In the genomic region with DNA sequence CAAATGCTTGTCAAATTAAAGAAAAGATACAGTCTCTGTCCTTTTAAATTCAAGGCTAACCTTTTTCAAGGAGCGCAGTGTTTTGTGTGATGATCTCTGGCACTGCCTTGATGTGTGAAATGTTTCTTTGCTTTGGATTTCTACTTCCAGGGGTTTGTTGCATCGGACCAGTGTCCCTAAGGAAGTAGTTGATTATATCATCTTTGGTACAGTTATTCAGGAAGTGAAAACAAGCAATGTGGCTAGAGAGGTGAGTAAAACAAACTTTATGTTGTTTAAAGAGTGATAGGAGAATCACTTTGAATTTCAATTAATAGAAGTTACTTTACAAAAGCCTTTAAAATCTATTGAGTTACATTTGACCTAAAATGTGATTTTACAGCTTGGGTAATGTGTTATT, we compare ENCODE assay signal across 11 cellular contexts. TPM values are rescaled to one million over a fixed set of nuclear protein-coding genes. Genes with fewer than 3 reads are reported as not detected.
DNase-seq lines count a peak whose midpoint lies in the region; ATAC-seq, FAIRE-seq and TF ChIP-seq lines count a peak whose summit lies in the region.
"Had no signal": no experiment of that assay in that cellular context is flagged by ENCODE, and none has a peak within 500 bp of the region (broad histone marks: within the 10 kb centered on the region; RNA-seq: fewer than 3 reads in every experiment).

No MANE protein-coding gene starts in this region.

- no TSS peak for BruUV-seq in GM12878 (replicated peaks; lab: Mats Ljungman, UMichigan)

- RAD21 ChIA-PET in GM12878 (lab: Charles Lee; ENCODE audit: unreplicated experiment): interaction anchor here (0.9 kb wide), 1 partner anchor 75 kb away, joined by 3 read pairs; no protein-coding TSS in a partner anchor

- TF ChIP-seq CTCF in HEK293 (tag by site-specific recombination; IDR thresholded peaks at IDR 0.05) (no peak), GM12878 (IDR thresholded peaks at IDR 0.05 in 2 of 3, conservative IDR thresholded peaks at IDR 0.05 in 1 of 3; ENCODE audit: control insufficient read depth in 2 of 3, extremely low read depth in 1 of 3, insufficient read depth in 1 of 3, low read depth in 3 of 3, low read length in 3 of 3) (no peak), keratinocyte (optimal IDR thresholded peaks at IDR 0.05 in 1 of 3, IDR thresholded peaks at IDR 0.05 in 1 of 3, conservative IDR thresholded peaks at IDR 0.05 in 1 of 3; ENCODE audit: extremely low read depth in 1 of 3, insufficient read depth in 2 of 3, low read length in 3 of 3) (no peak), stomach (IDR thresholded peaks at IDR 0.05) (no peak)

- H3K9me1 ChIP-seq in keratinocyte (ENCODE audit: control insufficient read depth, extremely low read depth, insufficient read depth, low read length): no peaks in the 10 kb centered on the region

- no peak overlapping the region for H3K4me2 ChIP-seq in GM12878 (ENCODE audit: control insufficient read depth, insufficient read depth)
- peak overlapping the region; percentile 75 for H3K4me2 ChIP-seq in keratinocyte (ENCODE audit: control insufficient read depth, extremely low read depth, insufficient read depth, low read depth, low read length)

- FAIRE-seq in GM12878 (lab: Jason Lieb, UNC): no peak
- no peak for FAIRE-seq in keratinocyte (lab: Jason Lieb, UNC)

- no peaks in the 10 kb centered on the region for H3K27me3 ChIP-seq in GM12878 (replicated peaks in 1 of 2; ENCODE audit: control insufficient read depth in 2 of 2, insufficient read depth in 2 of 2, low read length in 1 of 2)
- H3K27me3 ChIP-seq in keratinocyte (ENCODE audit: control insufficient read depth, extremely low read depth, insufficient read depth, low read length): no peaks in the 10 kb centered on the region
- H3K27me3 ChIP-seq in stomach: no peaks in the 10 kb centered on the region

- H3K9ac ChIP-seq in GM12878 (ENCODE audit: control insufficient read depth, insufficient read depth, low read length) (no peak overlapping the region), keratinocyte (ENCODE audit: control insufficient read depth, extremely low read depth, insufficient read depth, low read length) (peak overlapping the region; percentile 82)

- CTCF ChIA-PET in HEK293 (lab: Yijun Ruan, JAX) (no interaction called here), GM12878 (lab: Yijun Ruan, JAX) (interaction anchor here (0.6 kb wide), 1 partner anchor 22 kb away, joined by 3 read pairs; no protein-coding TSS in a partner anchor)

- dilution Hi-C loops in keratinocyte (cut with MboI; ENCODE audit: extremely low pct_ligation_motif_present, low sequenced_read_pairs): no loop called here

- DNase-seq in GM12878 (ENCODE audit: low read depth, low spot score) (no peak), keratinocyte (ENCODE audit: low read depth, low spot score) (no peak), stomach (no peak), NCI-H510A treated with DMSO at 0.1 percent for 48 hours (lab: John Stamatoyannopoulos, UW) (no peak), ureter (ENCODE audit: low spot score) (no peak), NCI-H82 treated with DMSO at 0.1 percent for 48 hours (lab: John Stamatoyannopoulos, UW; ENCODE audit: unreplicated experiment) (no peak)
- DNase-seq: endodermal cell; NCI-H1092 treated with DMSO at 0.1 percent for 48 hours; stimulated activated CD4-positive, alpha-beta T cell treated with anti-CD3 and anti-CD28 coated beads, Interleukin-4, amount 100 ng/mL, for 4 hours had no signal

- TF ChIP-seq POLR2A in GM12878 (IDR thresholded peaks at IDR 0.05; ENCODE audit: low read depth, low read length) (no peak), stomach (IDR thresholded peaks at IDR 0.05) (no peak)

- in situ Hi-C loops in GM12878 (cut with MboI): no loop called here

- no peak overlapping the region for H2AFZ ChIP-seq in GM12878 (ENCODE audit: control insufficient read depth, low read depth, low read length)
- no peak overlapping the region for H2AFZ ChIP-seq in keratinocyte (ENCODE audit: control insufficient read depth, low read length)

- H3K4me1 ChIP-seq in HEK293 (ENCODE audit: control insufficient read depth, insufficient read depth, low read length) (peaks cover 12% of the 10 kb centered on the region), GM12878 (ENCODE audit: control insufficient read depth, insufficient read depth, low read length) (peaks cover 6% of the 10 kb centered on the region), keratinocyte (ENCODE audit: control insufficient read depth, extremely low read depth, insufficient read depth, low read length) (peaks cover 43% of the 10 kb centered on the region), stomach (peaks cover 15 to 34% (median 24%) of the 10 kb centered on the region in 4 donors)

- H3K79me2 ChIP-seq in GM12878 (ENCODE audit: control insufficient read depth, insufficient read depth, low read length): no peaks in the 10 kb centered on the region
- no peaks in the 10 kb centered on the region for H3K79me2 ChIP-seq in keratinocyte (ENCODE audit: control insufficient read depth, insufficient read depth, low read length)

- no peak for ATAC-seq in GM12878
- no peak for ATAC-seq in HG02623 (IDR thresholded peaks at IDR 0.05; ENCODE audit: unreplicated experiment)

- H4K20me1 ChIP-seq in GM12878 (ENCODE audit: control insufficient read depth, insufficient read depth) (no peaks in the 10 kb centered on the region), keratinocyte (ENCODE audit: control insufficient read depth, extremely low read depth, insufficient read depth, low read length) (no peaks in the 10 kb centered on the region)

- POLR2A ChIA-PET in HEK293 (lab: Yijun Ruan, JAX) (no interaction called here), GM12878 (lab: Charles Lee) (no interaction called here)

- no peak for TF ChIP-seq RAD21 in GM12878 (IDR thresholded peaks at IDR 0.05; ENCODE audit: insufficient read depth, low read depth, low read length)

- SMC1A ChIA-PET in GM12878 (lab: Charles Lee; ENCODE audit: uncharacterized antibody, unreplicated experiment): interaction anchor here (1.0 to 2.6 kb wide), 5 partner anchors 13 to 38 kb away, joined by 3 to 12 read pairs (median 5); a partner anchor contains a TSS

- no peak overlapping the region for H3K4me3 ChIP-seq in HEK293 (ENCODE audit: low read depth, low read length)
- H3K4me3 ChIP-seq in GM12878: no peak overlapping the region
- H3K4me3 ChIP-seq in keratinocyte (ENCODE audit: control insufficient read depth in 2 of 3, extremely low read depth in 1 of 3, insufficient read depth in 2 of 3, low read depth in 1 of 3, low read length in 3 of 3): peak overlapping the region in 1 of 3 experiments; percentile 1
- H3K4me3 ChIP-seq in stomach: no peak overlapping the region

- 77% methylated on average over 2 of the region's 2 CpGs for WGBS in GM12878 (ENCODE audit: insufficient coverage, insufficient replicate concordance, low lambda C conversion rate, missing lambda C conversion rate)
- 49 to 68% (median 54%) methylated on average over 2 of the region's 2 CpGs for WGBS in stomach, 5 donors

- H3K9me3 ChIP-seq in HEK293 (ENCODE audit: control insufficient read depth, insufficient read depth, low read depth, low read length): no peaks in the 10 kb centered on the region
- H3K9me3 ChIP-seq in GM12878 (replicated peaks; ENCODE audit: control insufficient read depth, insufficient read depth, low read length): no peaks in the 10 kb centered on the region
- no peaks in the 10 kb centered on the region for H3K9me3 ChIP-seq in keratinocyte (ENCODE audit: control insufficient read depth, low read depth, low read length)
- H3K9me3 ChIP-seq in stomach: no peaks in the 10 kb centered on the region

- no peak for TF ChIP-seq EP300 in GM12878 (IDR thresholded peaks at IDR 0.05; ENCODE audit: borderline replicate concordance in 1 of 2, control insufficient read depth in 1 of 2, low read depth in 2 of 2, low read length in 2 of 2)
- no peak for TF ChIP-seq EP300 in stomach (IDR thresholded peaks at IDR 0.05)

- intact Hi-C loops in GM12878 (cut with micrococcal nuclease; ENCODE audit: unreplicated experiment) (no loop called here), stomach (cut with DNase I; ENCODE audit: low total_unique reads) (no loop called here)

- H3K27ac ChIP-seq in HEK293 (ENCODE audit: extremely low read depth, low read depth, low read length) (no peak overlapping the region), GM12878 (ENCODE audit: control insufficient read depth, insufficient read depth) (no peak overlapping the region), keratinocyte (ENCODE audit: control insufficient read depth, insufficient read depth, low read length) (peak overlapping the region; percentile 99), stomach (peak overlapping the region in 4 of 5 donors; percentile 58 to 87 (median 77))

- H3K36me3 ChIP-seq in HEK293 (ENCODE audit: control insufficient read depth in 2 of 2, insufficient read depth in 1 of 2, low read length in 2 of 2) (peaks cover 6 to 29% of the 10 kb centered on the region in 2 experiments; a peak in 2 of 3 replicates), GM12878 (ENCODE audit: control insufficient read depth in 2 of 2, insufficient read depth in 2 of 2, low read length in 1 of 2) (peaks cover 0 to 8% of the 10 kb centered on the region in 2 experiments), keratinocyte (ENCODE audit: control insufficient read depth in 2 of 2, extremely low read depth in 1 of 2, insufficient read depth in 2 of 2, low read length in 2 of 2) (peaks cover 3 to 26% of the 10 kb centered on the region in 2 experiments), stomach (peaks cover 12 to 37% (median 33%) of the 10 kb centered on the region in 4 donors)

RNA-seq across cellular contexts. Expression of a gene that starts 28.8 kb away (rescaled TPM):
- 148 and 151 TPM in 2 replicates for total RNA-seq in GM12878 (2013; cell fraction: nucleolus; rRNA removed)
- 53.7 and 67.3 TPM in 2 replicates for total RNA-seq in GM12878 (2014; rRNA removed)
- total RNA-seq in GM12878 (2014; rRNA removed; fragmentation: Illumina TruSeq; extraction: Trizol): 68.8 and 69.3 TPM in 2 replicates
- total RNA-seq in GM12878 (2021): 73.5 and 78.6 TPM in 2 replicates
- polyA plus RNA-seq in GM12878 (2011; ENCODE audit: low read depth): 51.6 TPM
- 123 and 161 TPM in 2 replicates for polyA plus RNA-seq in GM12878 (2011; rRNA removed)
- 98.4 and 125 TPM in 2 replicates for polyA plus RNA-seq in GM12878 (2011; cell fraction: cytosol; rRNA removed)
- polyA plus RNA-seq in GM12878 (2011; cell fraction: nucleus; rRNA removed): 86.4 and 86.8 TPM in 2 replicates
- 51.4 and 70.3 TPM in 2 replicates for polyA plus RNA-seq in GM12878 (2012)
- 67.0 and 76.4 TPM in 2 replicates for polyA plus RNA-seq in GM12878 (2014; fragmentation: Illumina TruSeq; extraction: Trizol)
- 100 to 1,000 TPM; 107 to 145 TPM for polyA plus RNA-seq in GM12878 (2014; fragmentation: Nextera tagmentation; extraction: Ambion mirVana)
- polyA plus RNA-seq in GM12878 (2014; rRNA removed): 60.7 and 68.6 TPM in 2 replicates
- polyA plus RNA-seq in GM12878 (2016; fragmentation: Nextera tagmentation; extraction: Ambion mirVana): 100 to 1,000 TPM in 1 of 2 experiments, 10 to 100 TPM in 1; 97.5 to 104 TPM
- 145 and 159 TPM in 2 replicates for polyA minus RNA-seq in GM12878 (2011; rRNA and poly(A)+ RNA removed)
- polyA minus RNA-seq in GM12878 (2011; cell fraction: cytosol; rRNA and poly(A)+ RNA removed): 24.9 and 31.3 TPM in 2 replicates
- 29.4 and 49.3 TPM in 2 replicates for polyA minus RNA-seq in GM12878 (2011; cell fraction: nucleus; rRNA and poly(A)+ RNA removed)
- 109 to 124 TPM (median 110 TPM) in 3 replicates for polyA plus RNA-seq in keratinocyte
- polyA plus RNA-seq in keratinocyte (2011; ENCODE audit: low read depth): 64.9 TPM
- 74.6 and 106 TPM in 2 replicates for polyA plus RNA-seq in keratinocyte (2011; cell fraction: cytosol; rRNA removed)
- 115 and 147 TPM in 2 replicates for polyA plus RNA-seq in keratinocyte (2011; cell fraction: nucleus; rRNA removed)
- polyA plus RNA-seq in keratinocyte (2012; ENCODE audit: low replicate concordance): 71.1 and 118 TPM in 2 replicates
- polyA minus RNA-seq in keratinocyte: 53.6 to 190 TPM (median 129 TPM) in 3 replicates
- 54.1 TPM for polyA minus RNA-seq in keratinocyte (2011; cell fraction: cytosol; rRNA and poly(A)+ RNA removed)
- polyA minus RNA-seq in keratinocyte (2011; cell fraction: nucleus; rRNA and poly(A)+ RNA removed): 48.5 and 79.0 TPM in 2 replicates
- 100 to 1,000 TPM in 3 of 5 donors, 10 to 100 TPM in 2; 72.9 to 178 (median 123) TPM for total RNA-seq in stomach
- polyA plus RNA-seq in stomach: 100 to 1,000 TPM in 1 of 3 donors, 10 to 100 TPM in 2; 70.4 to 103 (median 80.1) TPM
- total RNA-seq in ureter: 151 TPM

RNA-seq across cellular contexts. Expression of a gene that starts 29.1 kb away (rescaled TPM):
- total RNA-seq in GM12878 (2013; cell fraction: nucleolus; rRNA removed): 66.8 and 68.7 TPM in 2 replicates
- 158 and 175 TPM in 2 replicates for total RNA-seq in GM12878 (2014; rRNA removed)
- total RNA-seq in GM12878 (2014; rRNA removed; fragmentation: Illumina TruSeq; extraction: Trizol): 170 TPM in 2 replicates
- total RNA-seq in GM12878 (2021): 160 and 161 TPM in 2 replicates
- polyA plus RNA-seq in GM12878 (2011; ENCODE audit: low read depth): 104 TPM
- 194 and 208 TPM in 2 replicates for polyA plus RNA-seq in GM12878 (2011; rRNA removed)
- polyA plus RNA-seq in GM12878 (2011; cell fraction: cytosol; rRNA removed): 157 and 181 TPM in 2 replicates
- polyA plus RNA-seq in GM12878 (2011; cell fraction: nucleus; rRNA removed): 110 and 115 TPM in 2 replicates
- polyA plus RNA-seq in GM12878 (2012): 108 and 139 TPM in 2 replicates
- polyA plus RNA-seq in GM12878 (2014; fragmentation: Illumina TruSeq; extraction: Trizol): 207 and 221 TPM in 2 replicates
- polyA plus RNA-seq in GM12878 (2014; fragmentation: Nextera tagmentation; extraction: Ambion mirVana): 100 to 1,000 TPM; 109 to 144 TPM
- 114 and 125 TPM in 2 replicates for polyA plus RNA-seq in GM12878 (2014; rRNA removed)
- polyA plus RNA-seq in GM12878 (2016; fragmentation: Nextera tagmentation; extraction: Ambion mirVana): 100 to 1,000 TPM; 187 to 190 TPM
- polyA minus RNA-seq in GM12878 (2011; rRNA and poly(A)+ RNA removed): 204 and 208 TPM in 2 replicates
- 79.4 and 89.2 TPM in 2 replicates for polyA minus RNA-seq in GM12878 (2011; cell fraction: cytosol; rRNA and poly(A)+ RNA removed)
- 32.5 and 45.4 TPM in 2 replicates for polyA minus RNA-seq in GM12878 (2011; cell fraction: nucleus; rRNA and poly(A)+ RNA removed)
- 150 to 156 TPM (median 151 TPM) in 3 replicates for polyA plus RNA-seq in keratinocyte
- polyA plus RNA-seq in keratinocyte (2011; ENCODE audit: low read depth): 272 TPM
- 129 and 140 TPM in 2 replicates for polyA plus RNA-seq in keratinocyte (2011; cell fraction: cytosol; rRNA removed)
- 166 and 183 TPM in 2 replicates for polyA plus RNA-seq in keratinocyte (2011; cell fraction: nucleus; rRNA removed)
- polyA plus RNA-seq in keratinocyte (2012; ENCODE audit: low replicate concordance): 142 and 155 TPM in 2 replicates
- 144 to 184 TPM (median 175 TPM) in 3 replicates for polyA minus RNA-seq in keratinocyte
- polyA minus RNA-seq in keratinocyte (2011; cell fraction: cytosol; rRNA and poly(A)+ RNA removed): 107 TPM
- polyA minus RNA-seq in keratinocyte (2011; cell fraction: nucleus; rRNA and poly(A)+ RNA removed): 84.4 and 157 TPM in 2 replicates
- 100 to 1,000 TPM in 3 of 5 donors, 10 to 100 TPM in 2; 79.7 to 144 (median 100) TPM for total RNA-seq in stomach
- polyA plus RNA-seq in stomach: 10 to 100 TPM; 53.2 to 80.3 (median 56.3) TPM
- total RNA-seq in ureter: 154 TPM

Comparison
In these comparisons a context has a peak if more than half of its experiments do, and no peak if none do; other contexts are left out.
1. H3K27ac ChIP-seq: peak in keratinocyte (single experiment) and stomach (4 of 5); none in HEK293 (single experiment) and GM12878 (single experiment).